24 cellular contexts compared by ENCODE assay signal in genomic region chr6:73537677-73538076, GRCh38. TPM values are rescaled to one million over a fixed set of nuclear protein-coding genes. Genes with fewer than 3 reads are reported as not detected.
DNase-seq lines count a peak whose midpoint lies in the region; ATAC-seq and TF ChIP-seq lines count a peak whose summit lies in the region.
"Had no signal": no experiment of that assay in that cellular context is flagged by ENCODE, and none has a peak within 500 bp of the region (broad histone marks: within the 10 kb centered on the region; RNA-seq: fewer than 3 reads in every experiment).

No MANE protein-coding gene starts in this region.

- H3K9me3 Mint-ChIP-seq in stimulated activated effector memory CD8-positive, alpha-beta T cell treated with anti-CD3 and anti-CD28 coated beads, Interleukin-12 subunit alpha, Interleukin-12 subunit beta, amount 100 ng/mL, for 72 hours, result no peaks in the 10 kb centered on the region
- H3K9me3 Mint-ChIP-seq: activated CD4-positive, alpha-beta T cell treated with anti-CD3 and anti-CD28 coated beads, Interleukin-2, amount 10 ng/mL, durations not matched to agents 7 days and 5 days; CD8-positive, alpha-beta T cell; dendritic cell treated with granulocyte-macrophage colony-stimulating factor and Interleukin-4, amounts not matched to agents 40 ng/mL and 50 ng/mL, for 4 days; type B pancreatic cell had no signal

- BruUV-seq in Panc1 (replicated peaks; lab: Mats Ljungman, UMichigan) (no TSS peak), mammary epithelial cell (replicated peaks; lab: Mats Ljungman, UMichigan) (no TSS peak)

- no peaks in the 10 kb centered on the region for H3K27me3 ChIP-seq in Panc1 (ENCODE audit: control insufficient read depth, insufficient read depth, low read length)
- no peaks in the 10 kb centered on the region for H3K27me3 ChIP-seq in mammary epithelial cell (ENCODE audit: insufficient read depth, low read length)
- H3K27me3 ChIP-seq: adrenal gland had no signal

- no peaks in the 10 kb centered on the region for H3K4me1 Mint-ChIP-seq in stimulated activated effector memory CD8-positive, alpha-beta T cell treated with anti-CD3 and anti-CD28 coated beads, Interleukin-12 subunit alpha, Interleukin-12 subunit beta, amount 100 ng/mL, for 72 hours
- H3K4me1 Mint-ChIP-seq: activated CD4-positive, alpha-beta T cell treated with anti-CD3 and anti-CD28 coated beads, Interleukin-2, amount 10 ng/mL, durations not matched to agents 7 days and 5 days had no signal

- H4K20me1 ChIP-seq in mammary epithelial cell (ENCODE audit: insufficient read depth, low read length), result no peaks in the 10 kb centered on the region

- H3K4me1 ChIP-seq in Panc1 (ENCODE audit: control insufficient read depth, insufficient read depth, low read length) (no peaks in the 10 kb centered on the region), mammary epithelial cell (ENCODE audit: insufficient read depth, low read length) (no peaks in the 10 kb centered on the region)
- H3K4me1 ChIP-seq: adrenal gland, heart right ventricle had no signal

- TF ChIP-seq CTCF in Panc1 (IDR thresholded peaks at IDR 0.05) (no peak), mammary epithelial cell (conservative IDR thresholded peaks at IDR 0.05 in 1 of 2, IDR thresholded peaks at IDR 0.05 in 1 of 2; ENCODE audit: extremely low read depth in 1 of 2, insufficient read depth in 1 of 2, low read depth in 1 of 2, low read length in 2 of 2) (no peak)

- peak overlapping the region; percentile 26 for H3K27ac Mint-ChIP-seq in stimulated activated effector memory CD8-positive, alpha-beta T cell treated with anti-CD3 and anti-CD28 coated beads, Interleukin-12 subunit alpha, Interleukin-12 subunit beta, amount 100 ng/mL, for 72 hours
- H3K27ac Mint-ChIP-seq: activated CD4-positive, alpha-beta T cell treated with anti-CD3 and anti-CD28 coated beads, Interleukin-2, amount 10 ng/mL, durations not matched to agents 7 days and 5 days; CD8-positive, alpha-beta T cell; dendritic cell treated with granulocyte-macrophage colony-stimulating factor and Interleukin-4, amounts not matched to agents 40 ng/mL and 50 ng/mL, for 4 days; type B pancreatic cell had no signal

- POLR2A ChIA-PET in Panc1 (lab: Charles Lee), result interaction anchor here (0.6 kb wide), 1 partner anchor 65 kb away, joined by 3 read pairs; no protein-coding TSS in a partner anchor

- WGBS in mammary epithelial cell (ENCODE audit: low coverage, missing lambda C conversion rate), result 91% methylated on average over 3 of the region's 3 CpGs

- CTCF ChIA-PET in Panc1 (lab: Charles Lee) (no interaction called here), mammary epithelial cell (lab: Charles Lee; ENCODE audit: low non-redundant PET) (no interaction called here)

- DNase-seq in Panc1 (ENCODE audit: low read depth, low spot score) (no peak), mammary epithelial cell (no peak)
- DNase-seq in stimulated activated effector memory CD8-positive, alpha-beta T cell treated with anti-CD3 and anti-CD28 coated beads, Interleukin-12 subunit alpha, Interleukin-12 subunit beta, amount 100 ng/mL, for 72 hours (ENCODE audit: low spot score in 2 of 2), result no peak
- DNase-seq in central memory CD4-positive, alpha-beta T cell, result no peak
- DNase-seq: activated CD4-positive, alpha-beta T cell treated with anti-CD3 and anti-CD28 coated beads, Interleukin-2, amount 10 ng/mL, durations not matched to agents 7 days and 5 days; activated CD8-positive, alpha-beta memory T cell treated with anti-CD3 and anti-CD28 coated beads, Interleukin-2, amount 50 U/mL, for 4 hours; activated gamma-delta T cell; CD8-positive, alpha-beta T cell; GDM1; heart right ventricle; MV-4-11; NCI-H187; NCI-H82; SHP77 treated with DMSO at 0.1 percent for 48 hours; stimulated activated CD4-positive, alpha-beta T cell treated with anti-CD3 and anti-CD28 coated beads, Interleukin-2, amount 100 ng/mL, for 48 hours; T-helper 1 cell had no signal

- no peaks in the 10 kb centered on the region for H3K79me2 ChIP-seq in mammary epithelial cell (ENCODE audit: insufficient read depth, low read length)

- no peaks in the 10 kb centered on the region for H3K9me3 ChIP-seq in Panc1 (ENCODE audit: control insufficient read depth, insufficient read depth, low read depth, low read length)
- no peaks in the 10 kb centered on the region for H3K9me3 ChIP-seq in mammary epithelial cell (replicated peaks; ENCODE audit: insufficient read depth, low read length)
- H3K9me3 ChIP-seq: adrenal gland, heart right ventricle had no signal

- H3K4me3 Mint-ChIP-seq in stimulated activated effector memory CD8-positive, alpha-beta T cell treated with anti-CD3 and anti-CD28 coated beads, Interleukin-12 subunit alpha, Interleukin-12 subunit beta, amount 100 ng/mL, for 72 hours, result no peak overlapping the region
- H3K4me3 Mint-ChIP-seq: activated CD4-positive, alpha-beta T cell treated with anti-CD3 and anti-CD28 coated beads, Interleukin-2, amount 10 ng/mL, durations not matched to agents 7 days and 5 days; CD8-positive, alpha-beta T cell; dendritic cell treated with granulocyte-macrophage colony-stimulating factor and Interleukin-4, amounts not matched to agents 40 ng/mL and 50 ng/mL, for 4 days; type B pancreatic cell had no signal

- no peak overlapping the region for H2AFZ ChIP-seq in mammary epithelial cell (ENCODE audit: low read depth, low read length)

- H3K4me2 ChIP-seq in mammary epithelial cell (ENCODE audit: insufficient read depth, low read depth, low read length), result no peak overlapping the region
- H3K4me2 ChIP-seq: KMS-11, smooth muscle cell had no signal

- no peaks in the 10 kb centered on the region for H3K36me3 Mint-ChIP-seq in stimulated activated effector memory CD8-positive, alpha-beta T cell treated with anti-CD3 and anti-CD28 coated beads, Interleukin-12 subunit alpha, Interleukin-12 subunit beta, amount 100 ng/mL, for 72 hours
- H3K36me3 Mint-ChIP-seq: CD8-positive, alpha-beta T cell; type B pancreatic cell had no signal

- in situ Hi-C loops in Panc1 (cut with HindIII; ENCODE audit: low pct_unique_long_range_greater_than_20kb, low sequenced_read_pairs) (no loop called here), mammary epithelial cell (cut with MboI; ENCODE audit: low sequenced_read_pairs in 2 of 2) (no loop called here)

- intact Hi-C loops in Panc1 (cut with micrococcal nuclease; ENCODE audit: unreplicated experiment) (no loop called here), mammary epithelial cell (cut with micrococcal nuclease) (no loop called here)

- peak; percentile 70 for ATAC-seq in GM18520 (IDR thresholded peaks at IDR 0.05; ENCODE audit: unreplicated experiment)
- ATAC-seq in GM21423 (IDR thresholded peaks at IDR 0.05; ENCODE audit: unreplicated experiment), result peak; percentile 60
- ATAC-seq in Panc1, result no peak
- ATAC-seq in stimulated activated effector memory CD8-positive, alpha-beta T cell treated with anti-CD3 and anti-CD28 coated beads, Interleukin-12 subunit alpha, Interleukin-12 subunit beta, amount 100 ng/mL, for 72 hours, result no peak
- ATAC-seq in GM18909 (IDR thresholded peaks at IDR 0.05; ENCODE audit: poor library complexity, unreplicated experiment), result no peak
- ATAC-seq: CD8-positive, alpha-beta T cell; heart right ventricle had no signal

- no peak overlapping the region for H3K9ac ChIP-seq in mammary epithelial cell (ENCODE audit: insufficient read depth, low read length)
- H3K9ac ChIP-seq: KMS-11 had no signal

- H3K4me3 ChIP-seq in Panc1 (ENCODE audit: low read depth in 2 of 2, low read length in 2 of 2), result no peak overlapping the region
- no peak overlapping the region for H3K4me3 ChIP-seq in mammary epithelial cell (replicated peaks in 1 of 3; ENCODE audit: insufficient read depth in 1 of 3, low read depth in 2 of 3, low read length in 3 of 3)
- H3K4me3 ChIP-seq: adrenal gland, heart right ventricle, smooth muscle cell had no signal

- no peaks in the 10 kb centered on the region for H3K36me3 ChIP-seq in Panc1 (ENCODE audit: control insufficient read depth, insufficient read depth, low read length)
- no peaks in the 10 kb centered on the region for H3K36me3 ChIP-seq in mammary epithelial cell (ENCODE audit: insufficient read depth, low read length)
- H3K36me3 ChIP-seq: adrenal gland, heart right ventricle had no signal

- dilution Hi-C loops in mammary epithelial cell (cut with HindIII; ENCODE audit: low sequenced_read_pairs), result no loop called here

- H3K27ac ChIP-seq in Panc1 (ENCODE audit: low read length) (peak overlapping the region; percentile 12; the same call in 1 of the 2 replicates), mammary epithelial cell (ENCODE audit: insufficient read depth, low read depth, low read length) (no peak overlapping the region)
- H3K27ac ChIP-seq: adrenal gland, heart right ventricle, KMS-11 had no signal

RNA-seq across cellular contexts. Expression of gene EEF1A1, which starts 16.8 kb away (rescaled TPM):
- total RNA-seq in Panc1 (2021; ENCODE audit: unreplicated experiment) (10,069 TPM), mammary epithelial cell (over 10,000 TPM in 1 of 2 donors, 1,000 to 10,000 TPM in 1; 7,332 to 17,769 TPM)
- 8,925 TPM for polyA plus RNA-seq in Panc1 (2012; ENCODE audit: insufficient read length)
- polyA plus RNA-seq in mammary epithelial cell, result 9,911 TPM
- 7,532 TPM for polyA minus RNA-seq in mammary epithelial cell

Comparison
In these comparisons a context has a peak if more than half of its experiments do, and no peak if none do; other contexts are left out.
1. ATAC-seq: peak in GM18520 (single experiment) and GM21423 (single experiment); none in Panc1 (single experiment), stimulated activated effector memory CD8-positive, alpha-beta T cell treated with anti-CD3 and anti-CD28 coated beads, Interleukin-12 subunit alpha, Interleukin-12 subunit beta, amount 100 ng/mL, for 72 hours (single experiment) and GM18909 (single experiment).